ENCODE assay signal across 20 cellular contexts in the genomic region with DNA sequence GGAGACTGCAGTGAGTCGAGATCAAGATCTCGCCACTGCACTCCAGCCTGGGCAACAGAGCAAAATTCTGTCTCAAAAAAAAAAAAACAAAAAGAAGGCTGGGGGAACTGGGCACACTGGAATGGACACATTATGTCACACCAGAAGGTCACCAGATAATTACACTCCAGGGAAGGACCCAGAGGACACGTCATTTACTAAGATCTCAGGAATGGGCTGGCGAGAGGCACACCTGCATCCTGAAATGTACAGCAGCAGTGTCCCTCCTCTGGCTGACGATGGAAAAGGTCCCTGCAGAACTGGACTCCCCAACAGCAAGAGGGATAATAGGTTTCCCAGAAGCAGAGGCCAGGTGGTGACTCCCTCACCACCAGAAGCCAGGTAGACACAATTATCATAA.
A peak's percentile ranks its signal among the peaks of the same experiment; 100 is the strongest.
DNase-seq lines count a peak whose midpoint lies in the region; ATAC-seq and TF ChIP-seq lines count a peak whose summit lies in the region.
"Had no signal": no experiment of that assay in that cellular context is flagged by ENCODE, and none has a peak within 500 bp of the region (broad histone marks: within the 10 kb centered on the region; RNA-seq: fewer than 3 reads in every experiment).

No MANE protein-coding gene starts in this region.

- no peaks in the 10 kb centered on the region for H3K27me3 ChIP-seq in suprapubic skin
- H3K27me3 ChIP-seq: BLaER1 had no signal

- no peak overlapping the region for H3K4me3 Mint-ChIP-seq in activated T-cell treated with anti-CD3 and anti-CD28 coated beads, Interleukin-2, amount 50 U/mL, for 24 hours
- no peak overlapping the region for H3K4me3 Mint-ChIP-seq in activated T-cell treated with anti-CD3 and anti-CD28 coated beads, Interleukin-2, amount 50 U/mL, for 72 hours
- H3K4me3 Mint-ChIP-seq: B cell; CD4-positive, CD25-positive, alpha-beta regulatory T cell; CD8-positive, alpha-beta T cell; HFFc6 had no signal

- 98% methylated on average over 5 of the region's 5 CpGs for WGBS in suprapubic skin

- H3K4me1 ChIP-seq in suprapubic skin, result no peaks in the 10 kb centered on the region
- H3K4me1 ChIP-seq: Caco-2, HAP-1 had no signal

- H3K27ac Mint-ChIP-seq in activated T-cell treated with anti-CD3 and anti-CD28 coated beads, Interleukin-2, amount 50 U/mL, for 24 hours, result no peak overlapping the region
- H3K27ac Mint-ChIP-seq in activated T-cell treated with anti-CD3 and anti-CD28 coated beads, Interleukin-2, amount 50 U/mL, for 72 hours, result no peak overlapping the region
- H3K27ac Mint-ChIP-seq: B cell; CD4-positive, CD25-positive, alpha-beta regulatory T cell; CD8-positive, alpha-beta T cell; HFFc6 had no signal

- no peak for TF ChIP-seq EP300 in suprapubic skin (IDR thresholded peaks at IDR 0.05)

- H3K4me3 ChIP-seq in suprapubic skin, result no peak overlapping the region
- H3K4me3 ChIP-seq: BLaER1, HAP-1 had no signal

- no peaks in the 10 kb centered on the region for H3K27me3 Mint-ChIP-seq in activated T-cell treated with anti-CD3 and anti-CD28 coated beads, Interleukin-2, amount 50 U/mL, for 24 hours
- H3K27me3 Mint-ChIP-seq in activated T-cell treated with anti-CD3 and anti-CD28 coated beads, Interleukin-2, amount 50 U/mL, for 72 hours (ENCODE audit: low read depth), result no peaks in the 10 kb centered on the region
- H3K27me3 Mint-ChIP-seq: B cell had no signal

- peaks cover 6% of the 10 kb centered on the region for H3K9me3 Mint-ChIP-seq in activated T-cell treated with anti-CD3 and anti-CD28 coated beads, Interleukin-2, amount 50 U/mL, for 24 hours
- H3K9me3 Mint-ChIP-seq in activated T-cell treated with anti-CD3 and anti-CD28 coated beads, Interleukin-2, amount 50 U/mL, for 72 hours, result peaks cover 10 to 13% of the 10 kb centered on the region in 2 donors
- H3K9me3 Mint-ChIP-seq: CD4-positive, CD25-positive, alpha-beta regulatory T cell; CD8-positive, alpha-beta T cell; HFFc6 had no signal

- H3K9me3 ChIP-seq in suprapubic skin, result no peaks in the 10 kb centered on the region
- H3K9me3 ChIP-seq: Caco-2, HAP-1 had no signal

- no peak overlapping the region for H3K27ac ChIP-seq in suprapubic skin
- H3K27ac ChIP-seq: 22Rv1, BLaER1, C4-2B had no signal

- TF ChIP-seq POLR2A in suprapubic skin (IDR thresholded peaks at IDR 0.05), result no peak

- no peak for ATAC-seq in activated T-cell treated with anti-CD3 and anti-CD28 coated beads, Interleukin-2, amount 50 U/mL, for 72 hours (replicated peaks in 1 of 2)
- ATAC-seq in left ventricle myocardium superior, result no peak
- ATAC-seq in HG02588 (IDR thresholded peaks at IDR 0.05; ENCODE audit: unreplicated experiment), result no peak
- ATAC-seq: CD8-positive, alpha-beta T cell had no signal

- TF ChIP-seq CTCF in suprapubic skin (IDR thresholded peaks at IDR 0.05), result no peak

- H3K36me3 Mint-ChIP-seq in activated T-cell treated with anti-CD3 and anti-CD28 coated beads, Interleukin-2, amount 50 U/mL, for 24 hours (ENCODE audit: low read depth), result no peaks in the 10 kb centered on the region
- peaks cover 3 to 7% of the 10 kb centered on the region in 2 donors for H3K36me3 Mint-ChIP-seq in activated T-cell treated with anti-CD3 and anti-CD28 coated beads, Interleukin-2, amount 50 U/mL, for 72 hours (ENCODE audit: insufficient read depth in 2 of 2)
- H3K36me3 Mint-ChIP-seq: CD8-positive, alpha-beta T cell had no signal

- intact Hi-C loops in cardiac septum (cut with DNase I) (no loop called here), left ventricle myocardium superior (cut with micrococcal nuclease) (no loop called here)

- peak; percentile 8 for DNase-seq in activated T-cell treated with anti-CD3 and anti-CD28 coated beads, Interleukin-2, amount 50 U/mL, for 24 hours
- no peak for DNase-seq in activated T-cell treated with anti-CD3 and anti-CD28 coated beads, Interleukin-2, amount 50 U/mL, for 72 hours
- DNase-seq in cardiac septum (ENCODE audit: low spot score) (peak; percentile 26), left ventricle myocardium superior (no peak), islet precursor cell (peak; percentile 52), suprapubic skin (ENCODE audit: low spot score in 2 of 2) (peak; percentile 4 to 25), NCI-H1105 treated with DMSO at 0.1 percent for 48 hours (lab: John Stamatoyannopoulos, UW) (no peak)
- DNase-seq: Caco-2; CD4-positive, CD25-positive, alpha-beta regulatory T cell; CD8-positive, alpha-beta T cell; DMS153; DND-41; GOT3; HFFc6 had no signal

- no peaks in the 10 kb centered on the region for H3K36me3 ChIP-seq in suprapubic skin
- H3K36me3 ChIP-seq: BLaER1, HAP-1 had no signal

- peaks cover 6% of the 10 kb centered on the region for H3K4me1 Mint-ChIP-seq in activated T-cell treated with anti-CD3 and anti-CD28 coated beads, Interleukin-2, amount 50 U/mL, for 24 hours (ENCODE audit: low read depth)
- peaks cover 9% of the 10 kb centered on the region for H3K4me1 Mint-ChIP-seq in activated T-cell treated with anti-CD3 and anti-CD28 coated beads, Interleukin-2, amount 50 U/mL, for 72 hours (ENCODE audit: low read depth)
- H3K4me1 Mint-ChIP-seq: B cell had no signal

Comparison
In these comparisons a context has a peak if more than half of its experiments do, and no peak if none do; other contexts are left out.
1. DNase-seq: peak in activated T-cell treated with anti-CD3 and anti-CD28 coated beads, Interleukin-2, amount 50 U/mL, for 24 hours (single experiment), cardiac septum (single experiment), islet precursor cell (single experiment) and suprapubic skin (2 of 2); none in activated T-cell treated with anti-CD3 and anti-CD28 coated beads, Interleukin-2, amount 50 U/mL, for 72 hours (0 of 2), left ventricle myocardium superior (single experiment) and NCI-H1105 treated with DMSO at 0.1 percent for 48 hours (single experiment).